Comparison of ENCODE assay signal across 1 cellular context in genomic region chr9:78286946-78287388, GRCh38.
TF ChIP-seq lines count a peak whose summit lies in the region.

No MANE protein-coding gene starts in this region.

TF ChIP-seq in HepG2, 621 proteins besides CTCF, POLR2A, EP300 and RAD21 (continued from another document and continues in another):
- TF ChIP-seq RFX3 (CRISPR knock-in tag; IDR thresholded peaks at IDR 0.05), result no peak
- peak; percentile 29; the same call in 1 of the 2 replicates for TF ChIP-seq RFX1 (IDR thresholded peaks at IDR 0.05)
- no peak for TF ChIP-seq ATAD3A (CRISPR knock-in tag; IDR thresholded peaks at IDR 0.05)
- TF ChIP-seq ZC3H13 (CRISPR knock-in tag; IDR thresholded peaks at IDR 0.05), result no peak
- no peak for TF ChIP-seq ZNF775 (CRISPR knock-in tag; IDR thresholded peaks at IDR 0.05; ENCODE audit: borderline replicate concordance)
- no peak for TF ChIP-seq KAT2B (IDR thresholded peaks at IDR 0.05; ENCODE audit: borderline replicate concordance, low read depth, low read length)
- TF ChIP-seq ZNF788 (CRISPR knock-in tag; IDR thresholded peaks at IDR 0.05; ENCODE audit: borderline replicate concordance), result no peak; the same call in 1 of the 2 replicates
- TF ChIP-seq ARID3A (IDR thresholded peaks at IDR 0.05; ENCODE audit: low read depth, low read length), result no peak
- 0 out of 2 replicates have a peak, but pooled peaks have one; percentile 49 for TF ChIP-seq DMAP1 (CRISPR knock-in tag; IDR thresholded peaks at IDR 0.05)
- no peak for TF ChIP-seq ZNF234 (CRISPR knock-in tag; conservative IDR thresholded peaks at IDR 0.05)
- TF ChIP-seq RARG (CRISPR knock-in tag; IDR thresholded peaks at IDR 0.05; ENCODE audit: low read depth), result no peak
- TF ChIP-seq ZNF850 (CRISPR knock-in tag; conservative IDR thresholded peaks at IDR 0.05), result no peak
- TF ChIP-seq MIER2 (CRISPR knock-in tag; IDR thresholded peaks at IDR 0.05), result peak; percentile 67; the same call in 1 of the 2 replicates
- no peak for TF ChIP-seq MLXIP (CRISPR knock-in tag; IDR thresholded peaks at IDR 0.05; ENCODE audit: borderline replicate concordance)
- no peak for TF ChIP-seq ZSCAN12 (CRISPR knock-in tag; IDR thresholded peaks at IDR 0.05)
- TF ChIP-seq USF2 (IDR thresholded peaks at IDR 0.05; ENCODE audit: low read depth, low read length), result 0 out of 2 replicates have a peak, but pooled peaks have one; percentile 26
- TF ChIP-seq USF2 (CRISPR knock-in tag; IDR thresholded peaks at IDR 0.05; ENCODE audit: borderline replicate concordance), result no peak
- no peak for TF ChIP-seq ZNF556 (CRISPR knock-in tag; IDR thresholded peaks at IDR 0.05; ENCODE audit: borderline replicate concordance)
- TF ChIP-seq ZNF839 (CRISPR knock-in tag; IDR thresholded peaks at IDR 0.05; ENCODE audit: borderline replicate concordance), result no peak
- TF ChIP-seq ZNF713 (CRISPR knock-in tag; IDR thresholded peaks at IDR 0.05), result no peak
- TF ChIP-seq ZNF460 (CRISPR knock-in tag; IDR thresholded peaks at IDR 0.05; ENCODE audit: borderline replicate concordance), result peak; percentile 29; the same call in 1 of the 2 replicates
- no peak for TF ChIP-seq SMARCE1 (IDR thresholded peaks at IDR 0.05; ENCODE audit: borderline replicate concordance)
- TF ChIP-seq ZNF720 (CRISPR knock-in tag; IDR thresholded peaks at IDR 0.05), result no peak
- TF ChIP-seq HIC2 (CRISPR knock-in tag; IDR thresholded peaks at IDR 0.05; ENCODE audit: low read depth), result no peak
- peak; percentile 88 for TF ChIP-seq RARA (CRISPR knock-in tag; IDR thresholded peaks at IDR 0.05)
- peak; percentile 90 for TF ChIP-seq GFI1 (CRISPR knock-in tag; IDR thresholded peaks at IDR 0.05; ENCODE audit: borderline replicate concordance)
- no peak for TF ChIP-seq TCF12 (IDR thresholded peaks at IDR 0.05)
- TF ChIP-seq TCF12 (CRISPR knock-in tag; IDR thresholded peaks at IDR 0.05), result 0 out of 2 replicates have a peak, but pooled peaks have one; percentile 42
- TF ChIP-seq HNF4G (IDR thresholded peaks at IDR 0.05; ENCODE audit: borderline replicate concordance, low read depth, low read length), result peak; percentile 78; the same call in 1 of the 2 replicates
- no peak; the same call in 1 of the 2 replicates for TF ChIP-seq HNF4G (CRISPR knock-in tag; IDR thresholded peaks at IDR 0.05; ENCODE audit: borderline replicate concordance, low read depth)
- no peak for TF ChIP-seq POLR2AphosphoS2 (IDR thresholded peaks at IDR 0.05; ENCODE audit: low read depth, low read length)
- no peak for TF ChIP-seq MTF1 (CRISPR knock-in tag; IDR thresholded peaks at IDR 0.05)
- TF ChIP-seq KDM5B (CRISPR knock-in tag; IDR thresholded peaks at IDR 0.05; ENCODE audit: borderline replicate concordance), result no peak
- no peak for TF ChIP-seq MBD4 (IDR thresholded peaks at IDR 0.05; ENCODE audit: borderline replicate concordance, low read length)
- TF ChIP-seq ZSCAN29 (CRISPR knock-in tag; conservative IDR thresholded peaks at IDR 0.05), result no peak
- TF ChIP-seq ZBTB8A (CRISPR knock-in tag; IDR thresholded peaks at IDR 0.05; ENCODE audit: borderline replicate concordance, low read depth), result no peak
- no peak; the same call in 1 of the 2 replicates for TF ChIP-seq HOXA5 (CRISPR knock-in tag; IDR thresholded peaks at IDR 0.05)
- TF ChIP-seq ONECUT2 (CRISPR knock-in tag; IDR thresholded peaks at IDR 0.05), result no peak
- TF ChIP-seq ZNF605 (CRISPR knock-in tag; IDR thresholded peaks at IDR 0.05), result peak; percentile 21; the same call in 1 of the 2 replicates
- no peak for TF ChIP-seq ZNF274 (CRISPR knock-in tag; IDR thresholded peaks at IDR 0.05)
- peak; percentile 65 for TF ChIP-seq ZNF580 (CRISPR knock-in tag; IDR thresholded peaks at IDR 0.05; ENCODE audit: borderline replicate concordance, low read depth)
- TF ChIP-seq ZNF383 (CRISPR knock-in tag; IDR thresholded peaks at IDR 0.05; ENCODE audit: borderline replicate concordance), result no peak
- no peak for TF ChIP-seq IRF1 (CRISPR knock-in tag; IDR thresholded peaks at IDR 0.05; ENCODE audit: low read depth)
- TF ChIP-seq KLF13 (CRISPR knock-in tag; IDR thresholded peaks at IDR 0.05), result no peak
- TF ChIP-seq HNRNPH1 (optimal IDR thresholded peaks at IDR 0.05; ENCODE audit: low read depth, low read length), result no peak
- TF ChIP-seq LRRFIP1 (CRISPR knock-in tag; conservative IDR thresholded peaks at IDR 0.05), result no peak
- no peak for TF ChIP-seq HNRNPUL1 (IDR thresholded peaks at IDR 0.05; ENCODE audit: low read depth, low read length)
- TF ChIP-seq TIGD3 (CRISPR knock-in tag; IDR thresholded peaks at IDR 0.05; ENCODE audit: borderline replicate concordance), result no peak
- TF ChIP-seq GLI4 (CRISPR knock-in tag; IDR thresholded peaks at IDR 0.05; ENCODE audit: borderline replicate concordance), result no peak
- TF ChIP-seq ZBTB39 (CRISPR knock-in tag; IDR thresholded peaks at IDR 0.05), result peak; percentile 98
- peak; percentile 51; the same call in 1 of the 2 replicates for TF ChIP-seq TFAP4 (IDR thresholded peaks at IDR 0.05; ENCODE audit: borderline replicate concordance, low read depth)
- peak; percentile 99 for TF ChIP-seq ARNTL (CRISPR knock-in tag; IDR thresholded peaks at IDR 0.05)
- 0 out of 2 replicates have a peak, but pooled peaks have one; percentile 22 for TF ChIP-seq NFYC (CRISPR knock-in tag; IDR thresholded peaks at IDR 0.05)
